In genomic region chr10:7652121-7652520, GRCh38 we compare ENCODE assay signal across 11 cellular contexts. TPM values are rescaled to one million over a fixed set of nuclear protein-coding genes. Genes with fewer than 3 reads are reported as not detected.
A peak's percentile ranks its signal among the peaks of the same experiment; 100 is the strongest.
DNase-seq lines count a peak whose midpoint lies in the region; ATAC-seq and TF ChIP-seq lines count a peak whose summit lies in the region.
"Had no signal": no experiment of that assay in that cellular context is flagged by ENCODE, and none has a peak within 500 bp of the region (broad histone marks: within the 10 kb centered on the region; RNA-seq: fewer than 3 reads in every experiment).

No MANE protein-coding gene starts in this region.

- no peaks in the 10 kb centered on the region for H3K36me3 ChIP-seq in mucosa of descending colon (ENCODE audit: low read depth)
- H3K36me3 ChIP-seq in osteoblast (ENCODE audit: insufficient read depth, low read length): no peaks in the 10 kb centered on the region
- H3K36me3 ChIP-seq: BLaER1 had no signal

- no peaks in the 10 kb centered on the region for H3K27me3 ChIP-seq in osteoblast (ENCODE audit: insufficient read depth, low read length)
- H3K27me3 ChIP-seq: BLaER1 had no signal

- H3K4me3 ChIP-seq in mucosa of descending colon: no peak overlapping the region
- H3K4me3 ChIP-seq in osteoblast (ENCODE audit: insufficient read depth, low read length): no peak overlapping the region
- H3K4me3 ChIP-seq: BLaER1 had no signal

- H3K4me1 ChIP-seq in mucosa of descending colon (ENCODE audit: low read depth): no peaks in the 10 kb centered on the region
- no peaks in the 10 kb centered on the region for H3K4me1 ChIP-seq in osteoblast (ENCODE audit: insufficient read depth, low read length)
- H3K4me1 ChIP-seq: BLaER1 had no signal

- peak; percentile 53 for DNase-seq in AG20443 (ENCODE audit: low spot score)
- peak; percentile 26 for DNase-seq in RPMI7951 (ENCODE audit: low read depth)
- DNase-seq in kidney glomerular epithelial cell (lab: John Stamatoyannopoulos, UW): peak; percentile 46
- DNase-seq in mucosa of descending colon: no peak
- no peak for DNase-seq in effector CD4-positive, alpha-beta T cell
- DNase-seq in osteoblast (ENCODE audit: insufficient read length, low spot score, missing footprints): no peak
- DNase-seq: AML-193, DMS53, GF-D8 had no signal

- H2AFZ ChIP-seq in osteoblast (ENCODE audit: low read length): no peak overlapping the region

- no peaks in the 10 kb centered on the region for H3K79me2 ChIP-seq in osteoblast (ENCODE audit: insufficient read depth, low read length)

- ATAC-seq in GM19351 (IDR thresholded peaks at IDR 0.05; ENCODE audit: unreplicated experiment) (no peak), mucosa of descending colon (no peak)

- no peak overlapping the region for H3K4me2 ChIP-seq in osteoblast (ENCODE audit: insufficient read depth, low read length)
- H3K4me2 ChIP-seq: BLaER1 had no signal

- TF ChIP-seq CTCF in mucosa of descending colon (IDR thresholded peaks at IDR 0.05): no peak
- TF ChIP-seq CTCF in osteoblast (IDR thresholded peaks at IDR 0.05; ENCODE audit: extremely low read depth, low read depth, low read length): no peak

- intact Hi-C loops in mucosa of descending colon (cut with DNase I, micrococcal nuclease): no loop called here

- no peak overlapping the region for H3K27ac ChIP-seq in osteoblast (ENCODE audit: low read depth, low read length)
- H3K27ac ChIP-seq: BLaER1 had no signal

- H4K20me1 ChIP-seq in osteoblast (ENCODE audit: insufficient read depth, low read length): no peaks in the 10 kb centered on the region
- H4K20me1 ChIP-seq: BLaER1 had no signal

- H3K9me3 ChIP-seq in mucosa of descending colon: no peaks in the 10 kb centered on the region
- H3K9me3 ChIP-seq in osteoblast (ENCODE audit: low read depth, low read length): no peaks in the 10 kb centered on the region
- H3K9me3 ChIP-seq: BLaER1 had no signal

RNA-seq across cellular contexts. Expression of gene ITIH5, which starts 14.6 kb away (rescaled TPM):
- 7.6 and 7.7 TPM in 2 replicates for total RNA-seq in RPMI7951 (2014; rRNA removed; shearing (Covaris generic))
- total RNA-seq in mucosa of descending colon: 10 to 100 TPM in 1 of 3 donors, 1 to 10 TPM in 2; 5.0 to 46.6 (median 8.1) TPM
- 0.88 and 2.2 TPM in 2 replicates for total RNA-seq in osteoblast

RNA-seq across cellular contexts. Expression of gene ITIH2, which starts 51.0 kb away (rescaled TPM):
- total RNA-seq in RPMI7951 (2014; rRNA removed; shearing (Covaris generic)): not detected in 2 replicates
- total RNA-seq in mucosa of descending colon (not detected), osteoblast (not detected in 2 replicates)

Comparison
In these comparisons a context has a peak if more than half of its experiments do, and no peak if none do; other contexts are left out.
1. DNase-seq: peak in AG20443 (single experiment), RPMI7951 (single experiment) and kidney glomerular epithelial cell (single experiment); none in mucosa of descending colon (0 of 3), effector CD4-positive, alpha-beta T cell (single experiment) and osteoblast (single experiment).